ENCODE assay signal across 8 cellular contexts in the genomic region with DNA sequence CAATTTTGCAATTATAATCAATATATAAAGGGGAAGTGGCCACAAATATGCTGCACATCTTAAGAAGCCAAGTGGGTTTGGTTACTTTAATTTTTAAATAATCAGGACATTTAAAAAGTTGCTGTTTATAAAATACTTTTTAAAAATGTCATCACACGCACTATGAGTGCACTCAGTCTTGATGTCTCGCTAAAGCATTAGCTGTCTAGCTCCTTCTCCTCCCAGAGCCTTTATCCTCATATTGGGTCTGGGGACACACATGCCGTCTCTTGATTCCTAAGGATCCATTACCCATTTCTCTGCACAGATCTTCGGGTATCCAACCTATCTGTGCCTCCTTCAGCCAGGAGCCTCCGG. TPM values are rescaled to one million over a fixed set of nuclear protein-coding genes. Genes with fewer than 3 reads are reported as not detected.
DNase-seq lines count a peak whose midpoint lies in the region; ATAC-seq and TF ChIP-seq lines count a peak whose summit lies in the region.

No MANE protein-coding gene starts in this region.

- 17 to 27% (median 19%) methylated on average over 5 of the region's 5 CpGs for WGBS in adrenal gland, 4 donors
- WGBS in iPS DF 6.9 (ENCODE audit: insufficient coverage, insufficient read length) = no CpG with 5 or more reads among the region's 5 CpGs
- WGBS in sigmoid colon, 2 donors = 12 to 36% methylated on average over 5 of the region's 5 CpGs

- H3K27ac Mint-ChIP-seq in activated T-cell treated with anti-CD3 and anti-CD28 coated beads, Interleukin-2, amount 50 U/mL, for 24 hours = no peak overlapping the region

- H3K36me3 ChIP-seq in H7 (replicated peaks; ENCODE audit: control insufficient read depth, insufficient read depth, low read length) (no peaks in the 10 kb centered on the region), adrenal gland (replicated peaks in 1 of 2) (no peaks in the 10 kb centered on the region), iPS DF 6.9 (ENCODE audit: control insufficient read depth, insufficient read depth, low read length) (no peaks in the 10 kb centered on the region), sigmoid colon (no peaks in the 10 kb centered on the region)

- H3K9me3 Mint-ChIP-seq in activated T-cell treated with anti-CD3 and anti-CD28 coated beads, Interleukin-2, amount 50 U/mL, for 24 hours = no peaks in the 10 kb centered on the region

- H3K27me3 ChIP-seq in H7 (ENCODE audit: control insufficient read depth, insufficient read depth, low read length) (no peaks in the 10 kb centered on the region), adrenal gland (no peaks in the 10 kb centered on the region), iPS DF 6.9 (ENCODE audit: control insufficient read depth, insufficient read depth, low read length) (peaks cover 2% of the 10 kb centered on the region; the same call in 1 of the 2 replicates), sigmoid colon (no peaks in the 10 kb centered on the region)

- H3K4me3 Mint-ChIP-seq in activated T-cell treated with anti-CD3 and anti-CD28 coated beads, Interleukin-2, amount 50 U/mL, for 24 hours = no peak overlapping the region

- intact Hi-C loops in adrenal gland (cut with DNase I) (no loop called here), sigmoid colon (cut with DNase I) (loop anchor here (5.0 kb wide), 3 partner anchors 74 to 1261 kb away; no protein-coding TSS in a partner anchor)

- TF ChIP-seq POLR2A in adrenal gland (IDR thresholded peaks at IDR 0.05) (no peak), sigmoid colon (IDR thresholded peaks at IDR 0.05) (no peak)

- no peak for TF ChIP-seq CTCF in adrenal gland (IDR thresholded peaks at IDR 0.05)
- no peak for TF ChIP-seq CTCF in sigmoid colon (IDR thresholded peaks at IDR 0.05)

- H3K4me1 ChIP-seq in adrenal gland (replicated peaks in 1 of 2) = peaks cover 11 to 25% of the 10 kb centered on the region in 2 donors
- H3K4me1 ChIP-seq in iPS DF 6.9 (ENCODE audit: control insufficient read depth, insufficient read depth, low read length) = no peaks in the 10 kb centered on the region
- H3K4me1 ChIP-seq in sigmoid colon = peaks cover 0 to 20% (median 13%) of the 10 kb centered on the region in 4 donors

- H3K27ac ChIP-seq in adrenal gland (peak overlapping the region in 1 of 5 donors; percentile 76), iPS DF 6.9 (ENCODE audit: low read length) (no peak overlapping the region), sigmoid colon (peak overlapping the region; percentile 91 to 97 (median 94))

- DNase-seq in H7 (no peak), adrenal gland (no peak), iPS DF 6.9 (ENCODE audit: low read depth, low spot score) (no peak), sigmoid colon (no peak), EL (no peak), GM03348 (ENCODE audit: low spot score) (no peak)
- DNase-seq in activated T-cell treated with anti-CD3 and anti-CD28 coated beads, Interleukin-2, amount 50 U/mL, for 24 hours = no peak

- no peaks in the 10 kb centered on the region for H3K9me3 ChIP-seq in adrenal gland (replicated peaks in 1 of 3)
- H3K9me3 ChIP-seq in iPS DF 6.9 (ENCODE audit: control insufficient read depth, insufficient read depth, low read length) = no peaks in the 10 kb centered on the region
- no peaks in the 10 kb centered on the region for H3K9me3 ChIP-seq in sigmoid colon

- H3K4me1 Mint-ChIP-seq in activated T-cell treated with anti-CD3 and anti-CD28 coated beads, Interleukin-2, amount 50 U/mL, for 24 hours (ENCODE audit: low read depth) = peaks cover 8% of the 10 kb centered on the region

- no peaks in the 10 kb centered on the region for H3K36me3 Mint-ChIP-seq in activated T-cell treated with anti-CD3 and anti-CD28 coated beads, Interleukin-2, amount 50 U/mL, for 24 hours (ENCODE audit: low read depth)

- H3K27me3 Mint-ChIP-seq in activated T-cell treated with anti-CD3 and anti-CD28 coated beads, Interleukin-2, amount 50 U/mL, for 24 hours = peaks cover 77% of the 10 kb centered on the region

- no peak for ATAC-seq in HG03439 (IDR thresholded peaks at IDR 0.05; ENCODE audit: unreplicated experiment)

- H3K4me3 ChIP-seq in H7 (ENCODE audit: insufficient read depth, low read depth, low read length) = peak overlapping the region; percentile 55
- peak overlapping the region in 3 of 4 donors; percentile 60 to 74 (median 67) for H3K4me3 ChIP-seq in adrenal gland
- H3K4me3 ChIP-seq in iPS DF 6.9 (ENCODE audit: low read length) = peak overlapping the region; percentile 66; the same call in 1 of the 2 replicates
- peak overlapping the region; percentile 78 to 96 (median 88) for H3K4me3 ChIP-seq in sigmoid colon

- TF ChIP-seq EP300 in sigmoid colon (IDR thresholded peaks at IDR 0.05) = no peak

RNA-seq across cellular contexts. Expression of a gene that starts 0.4 kb away (rescaled TPM):
- total RNA-seq in H7 (2014; rRNA removed; shearing (Covaris generic)) = 10.3 and 11.3 TPM in 2 replicates
- total RNA-seq in adrenal gland (10 to 100 TPM in 7 of 8 donors, 1 to 10 TPM in 1; 4.1 to 21.9 (median 13.4) TPM), sigmoid colon (10 to 100 TPM; 48.3 to 67.1 (median 55.6) TPM)
- polyA plus RNA-seq in adrenal gland (10 to 100 TPM in 1 of 3 donors, 1 to 10 TPM in 2; 8.6 to 13.8 (median 8.8) TPM), sigmoid colon (1 to 10 TPM in 2 of 3 donors, under 1 TPM in 1; 0.92 to 3.0 (median 3.0) TPM)
